Comparison of ENCODE assay signal across 27 cellular contexts in genomic region chr6:111417946-111418345, GRCh38.
DNase-seq lines count a peak whose midpoint lies in the region; TF ChIP-seq lines count a peak whose summit lies in the region.
"Had no signal": no experiment of that assay in that cellular context is flagged by ENCODE, and none has a peak within 500 bp of the region (broad histone marks: within the 10 kb centered on the region; RNA-seq: fewer than 3 reads in every experiment).

No MANE protein-coding gene starts in this region.

- H3K9me3 Mint-ChIP-seq in MCF 10A (ENCODE audit: unreplicated experiment): no peaks in the 10 kb centered on the region
- H3K9me3 Mint-ChIP-seq in Caco-2 (ENCODE audit: unreplicated experiment): no peaks in the 10 kb centered on the region
- H3K9me3 Mint-ChIP-seq: activated naive CD8-positive, alpha-beta T cell treated with anti-CD3 and anti-CD28 coated beads, Interleukin-2, amount 50 U/mL, for 24 hours; activated T-cell treated with anti-CD3 and anti-CD28 coated beads, Interleukin-2, amount 50 U/mL, for 24 hours; CD4-positive, alpha-beta T cell; IgD-negative memory B cell; naive thymus-derived CD4-positive, alpha-beta T cell; stimulated activated naive CD8-positive, alpha-beta T cell treated with anti-CD3 and anti-CD28 coated beads, Interleukin-15, Interleukin-2, amounts not matched to agents 100 ng/mL and 50 ng/mL, for 24 hours; T-helper 1 cell treated with Interleukin-12 subunit alpha and Interleukin-12 subunit beta and Interleukin-4 antibody, amounts not matched to agents 30 μg/mL and 1 μg/mL, for 36 hours had no signal

- H3K4me1 Mint-ChIP-seq in MCF 10A (ENCODE audit: insufficient read depth, unreplicated experiment) (peaks cover 22% of the 10 kb centered on the region), Caco-2 (ENCODE audit: low read depth, unreplicated experiment) (peaks cover under 1% of the 10 kb centered on the region)

- H3K9me3 ChIP-seq in mammary epithelial cell (replicated peaks; ENCODE audit: insufficient read depth, low read length) (no peaks in the 10 kb centered on the region), Caco-2 (no peaks in the 10 kb centered on the region)
- H3K9me3 ChIP-seq: colonic mucosa, heart right ventricle, left lung, Peyer's patch, tibial artery had no signal

- DNase-seq in mammary epithelial cell (peak; percentile 43), MCF 10A (ENCODE audit: unreplicated experiment) (no peak), cerebellar cortex (ENCODE audit: low spot score) (peak; percentile 34), kidney glomerular epithelial cell (lab: John Stamatoyannopoulos, UW) (peak; percentile 5), T-helper 9 cell (no peak), pons (ENCODE audit: low spot score) (no peak), Caco-2 (no peak)
- no peak for DNase-seq in effector CD4-positive, alpha-beta T cell
- DNase-seq: 8988T; activated CD4-positive, alpha-beta T cell treated with anti-CD3 and anti-CD28 coated beads for 36 hours; activated gamma-delta T cell treated with Interleukin-2 at 50 U/mL for 16 hours; activated naive CD8-positive, alpha-beta T cell treated with anti-CD3 and anti-CD28 coated beads, Interleukin-2, amount 50 U/mL, for 24 hours; activated T-cell treated with anti-CD3 and anti-CD28 coated beads, Interleukin-2, amount 50 U/mL, for 24 hours; CD4-positive, alpha-beta T cell; GF-D8; left lung; naive thymus-derived CD4-positive, alpha-beta T cell; NK-92 treated with Interleukin-12 subunit alpha and Interleukin-12 subunit beta, amount 100 ng/mL, for 24 hours; Peyer's patch; stimulated activated CD4-positive, alpha-beta T cell treated with anti-CD3 and anti-CD28 coated beads, Interleukin-15, amount 100 ng/mL, for 24 hours; tibial artery had no signal

- no peak overlapping the region for H2AFZ ChIP-seq in mammary epithelial cell (ENCODE audit: low read depth, low read length)

- H3K36me3 Mint-ChIP-seq in MCF 10A (ENCODE audit: insufficient read depth, unreplicated experiment): peaks cover 7% of the 10 kb centered on the region
- no peaks in the 10 kb centered on the region for H3K36me3 Mint-ChIP-seq in Caco-2 (ENCODE audit: insufficient read depth, unreplicated experiment)

- CTCF ChIA-PET in mammary epithelial cell (lab: Charles Lee; ENCODE audit: low non-redundant PET): no interaction called here
- CTCF ChIA-PET in MCF 10A (lab: Yijun Ruan, JAX): no interaction called here
- CTCF ChIA-PET in Caco-2 (lab: Charles Lee): no interaction called here

- H3K4me3 ChIP-seq in mammary epithelial cell (replicated peaks in 1 of 3; ENCODE audit: insufficient read depth in 1 of 3, low read depth in 2 of 3, low read length in 3 of 3) (no peak overlapping the region), Caco-2 (ENCODE audit: low read depth, low read length) (no peak overlapping the region)
- H3K4me3 ChIP-seq: colonic mucosa, heart right ventricle, left lung, Peyer's patch, tibial artery had no signal

- TF ChIP-seq CTCF in mammary epithelial cell (conservative IDR thresholded peaks at IDR 0.05 in 1 of 2, IDR thresholded peaks at IDR 0.05 in 1 of 2; ENCODE audit: extremely low read depth in 1 of 2, insufficient read depth in 1 of 2, low read depth in 1 of 2, low read length in 2 of 2) (no peak), MCF 10A (IDR thresholded peaks at IDR 0.05; ENCODE audit: unreplicated experiment) (no peak), Caco-2 (IDR thresholded peaks at IDR 0.05; ENCODE audit: insufficient read depth in 1 of 2, low read depth in 1 of 2, low read length in 1 of 2, severe bottlenecking in 1 of 2, unreplicated experiment in 1 of 2) (no peak)

- peak overlapping the region; percentile 67 for H3K4me2 ChIP-seq in mammary epithelial cell (ENCODE audit: insufficient read depth, low read depth, low read length)

- H3K27me3 ChIP-seq in mammary epithelial cell (ENCODE audit: insufficient read depth, low read length): no peaks in the 10 kb centered on the region
- H3K27me3 ChIP-seq in Caco-2 (replicated peaks; ENCODE audit: control insufficient read depth, insufficient read depth, low read length): no peaks in the 10 kb centered on the region
- H3K27me3 ChIP-seq: colonic mucosa, heart right ventricle, left lung, Peyer's patch, tibial artery had no signal

- no TSS peak for BruUV-seq in mammary epithelial cell (replicated peaks; lab: Mats Ljungman, UMichigan)
- BruUV-seq in MCF 10A (replicated peaks; lab: Mats Ljungman, UMichigan): no TSS peak
- no TSS peak for BruUV-seq in Caco-2 (replicated peaks; lab: Mats Ljungman, UMichigan)

- H3K4me3 Mint-ChIP-seq in MCF 10A (ENCODE audit: unreplicated experiment) (no peak overlapping the region), Caco-2 (ENCODE audit: unreplicated experiment) (no peak overlapping the region)
- H3K4me3 Mint-ChIP-seq: activated CD4-positive, alpha-beta T cell treated with anti-CD3 and anti-CD28 coated beads for 36 hours; activated naive CD8-positive, alpha-beta T cell treated with anti-CD3 and anti-CD28 coated beads, Interleukin-2, amount 50 U/mL, for 24 hours; activated T-cell treated with anti-CD3 and anti-CD28 coated beads, Interleukin-2, amount 50 U/mL, for 24 hours; CD4-positive, alpha-beta T cell; mesothelial cell of epicardium; naive thymus-derived CD4-positive, alpha-beta T cell; stimulated activated naive CD8-positive, alpha-beta T cell treated with anti-CD3 and anti-CD28 coated beads, Interleukin-15, Interleukin-2, amounts not matched to agents 100 ng/mL and 50 ng/mL, for 24 hours; T-helper 1 cell treated with Interleukin-12 subunit alpha and Interleukin-12 subunit beta and Interleukin-4 antibody, amounts not matched to agents 30 μg/mL and 1 μg/mL, for 36 hours had no signal

- dilution Hi-C loops in mammary epithelial cell (cut with HindIII; ENCODE audit: low sequenced_read_pairs): no loop called here

- in situ Hi-C loops in mammary epithelial cell (cut with MboI; ENCODE audit: low sequenced_read_pairs in 2 of 2): no loop called here

- H3K27ac ChIP-seq in mammary epithelial cell (ENCODE audit: insufficient read depth, low read depth, low read length): no peak overlapping the region
- H3K27ac ChIP-seq: colonic mucosa had no signal

- H3K36me3 ChIP-seq in mammary epithelial cell (ENCODE audit: insufficient read depth, low read length) (peaks cover 3% of the 10 kb centered on the region), Caco-2 (ENCODE audit: control insufficient read depth, insufficient read depth, low read length) (no peaks in the 10 kb centered on the region)
- H3K36me3 ChIP-seq: colonic mucosa, Peyer's patch had no signal

- H3K4me1 ChIP-seq in mammary epithelial cell (ENCODE audit: insufficient read depth, low read length) (peaks cover 32% of the 10 kb centered on the region), Caco-2 (no peaks in the 10 kb centered on the region)
- H3K4me1 ChIP-seq: colonic mucosa had no signal

- intact Hi-C loops in mammary epithelial cell (cut with micrococcal nuclease): no loop called here
- intact Hi-C loops in MCF 10A (cut with micrococcal nuclease): no loop called here
- intact Hi-C loops in Caco-2 (cut with micrococcal nuclease; ENCODE audit: unreplicated experiment): no loop called here

- POLR2A ChIA-PET in MCF 10A (lab: Yijun Ruan, JAX): interaction anchor here (0.5 to 0.8 kb wide), 3 partner anchors 43 to 64 kb away, joined by 3 read pairs; no protein-coding TSS in a partner anchor
- POLR2A ChIA-PET in Caco-2 (lab: Charles Lee): no interaction called here

- no peaks in the 10 kb centered on the region for H3K27me3 Mint-ChIP-seq in MCF 10A (ENCODE audit: insufficient read depth, unreplicated experiment)
- H3K27me3 Mint-ChIP-seq in Caco-2 (ENCODE audit: insufficient read depth, unreplicated experiment): no peaks in the 10 kb centered on the region
- H3K27me3 Mint-ChIP-seq: activated CD4-positive, alpha-beta T cell treated with anti-CD3 and anti-CD28 coated beads for 36 hours; activated naive CD8-positive, alpha-beta T cell treated with anti-CD3 and anti-CD28 coated beads, Interleukin-2, amount 50 U/mL, for 24 hours; activated T-cell treated with anti-CD3 and anti-CD28 coated beads, Interleukin-2, amount 50 U/mL, for 24 hours; CD4-positive, alpha-beta T cell; IgD-negative memory B cell; naive thymus-derived CD4-positive, alpha-beta T cell; stimulated activated naive CD8-positive, alpha-beta T cell treated with anti-CD3 and anti-CD28 coated beads, Interleukin-15, Interleukin-2, amounts not matched to agents 100 ng/mL and 50 ng/mL, for 24 hours had no signal

- H3K27ac Mint-ChIP-seq in MCF 10A (ENCODE audit: low read depth, unreplicated experiment): no peak overlapping the region
- no peak overlapping the region for H3K27ac Mint-ChIP-seq in Caco-2 (ENCODE audit: unreplicated experiment)
- H3K27ac Mint-ChIP-seq: activated CD4-positive, alpha-beta T cell treated with anti-CD3 and anti-CD28 coated beads for 36 hours; activated naive CD8-positive, alpha-beta T cell treated with anti-CD3 and anti-CD28 coated beads, Interleukin-2, amount 50 U/mL, for 24 hours; activated T-cell treated with anti-CD3 and anti-CD28 coated beads, Interleukin-2, amount 50 U/mL, for 24 hours; CD4-positive, alpha-beta T cell; mesothelial cell of epicardium; naive thymus-derived CD4-positive, alpha-beta T cell; stimulated activated naive CD8-positive, alpha-beta T cell treated with anti-CD3 and anti-CD28 coated beads, Interleukin-15, Interleukin-2, amounts not matched to agents 100 ng/mL and 50 ng/mL, for 24 hours; T-helper 1 cell treated with Interleukin-12 subunit alpha and Interleukin-12 subunit beta and Interleukin-4 antibody, amounts not matched to agents 30 μg/mL and 1 μg/mL, for 36 hours had no signal

- H3K79me2 ChIP-seq in mammary epithelial cell (ENCODE audit: insufficient read depth, low read length): peaks cover 63% of the 10 kb centered on the region

- no peak overlapping the region for H3K9ac ChIP-seq in mammary epithelial cell (ENCODE audit: insufficient read depth, low read length)

- no peaks in the 10 kb centered on the region for H4K20me1 ChIP-seq in mammary epithelial cell (ENCODE audit: insufficient read depth, low read length)

Comparison
In these comparisons a context has a peak if more than half of its experiments do, and no peak if none do; other contexts are left out.
1. DNase-seq: peak in mammary epithelial cell (single experiment), cerebellar cortex (single experiment) and kidney glomerular epithelial cell (single experiment); none in MCF 10A (single experiment), T-helper 9 cell (single experiment), pons (single experiment), effector CD4-positive, alpha-beta T cell (single experiment) and Caco-2 (0 of 2).